ENCODE assay signal across 8 cellular contexts in genomic region chr10:90787906-90788491, GRCh38.
DNase-seq lines count a peak whose midpoint lies in the region; ATAC-seq and TF ChIP-seq lines count a peak whose summit lies in the region.

No MANE protein-coding gene starts in this region.

- H3K36me3 Mint-ChIP-seq in activated T-cell treated with anti-CD3 and anti-CD28 coated beads, Interleukin-2, amount 50 U/mL, for 4 hours (ENCODE audit: insufficient read depth), result no peaks in the 10 kb centered on the region

- H3K27ac ChIP-seq in heart left ventricle, result no peak overlapping the region

- WGBS in heart left ventricle, 4 donors, result 48 to 57% (median 51%) methylated on average over 7 of the region's 7 CpGs

- no peaks in the 10 kb centered on the region for H3K9me3 ChIP-seq in heart left ventricle

- intact Hi-C loops in heart left ventricle (cut with DNase I), result loop anchor here in 9 of 10 donors (1.0 to 5.0 kb wide), 4 partner anchors 991 to 996 kb away; no protein-coding TSS in a partner anchor
- intact Hi-C loops in posterior vena cava (cut with DNase I), result loop anchor here in 1 of 2 donors (10.0 kb wide), 1 partner anchor 993 kb away; no protein-coding TSS in a partner anchor

- peak; percentile 22 to 34 for DNase-seq in activated T-cell treated with anti-CD3 and anti-CD28 coated beads, Interleukin-2, amount 50 U/mL, for 48 hours
- DNase-seq in activated T-cell treated with anti-CD3 and anti-CD28 coated beads, Interleukin-2, amount 50 U/mL, for 4 hours, result no peak
- DNase-seq in M059J (ENCODE audit: low read depth), result peak; percentile 41
- DNase-seq in activated CD4-positive, alpha-beta T cell treated with anti-CD3 and anti-CD28 coated beads for 48 hours, result peak; percentile 41
- DNase-seq in heart left ventricle, result no peak
- DNase-seq in stimulated activated CD4-positive, alpha-beta T cell treated with anti-CD3 and anti-CD28 coated beads, Interleukin-15, amount 100 ng/mL, for 24 hours, result peak; percentile 35
- DNase-seq in GOT3 (lab: John Stamatoyannopoulos, UW), result no peak
- no peak for DNase-seq in posterior vena cava (ENCODE audit: low spot score)

- TF ChIP-seq POLR2A in heart left ventricle (IDR thresholded peaks at IDR 0.05), result no peak

- H3K27me3 ChIP-seq in heart left ventricle, result peaks cover 0 to 13% (median 0%) of the 10 kb centered on the region in 9 donors

- ATAC-seq in activated T-cell treated with anti-CD3 and anti-CD28 coated beads, Interleukin-2, amount 50 U/mL, for 4 hours, result no peak
- ATAC-seq in heart left ventricle, result no peak

- H3K27me3 Mint-ChIP-seq in activated T-cell treated with anti-CD3 and anti-CD28 coated beads, Interleukin-2, amount 50 U/mL, for 4 hours (ENCODE audit: low read depth), result peaks cover 2% of the 10 kb centered on the region

- H3K9me3 Mint-ChIP-seq in activated T-cell treated with anti-CD3 and anti-CD28 coated beads, Interleukin-2, amount 50 U/mL, for 4 hours, result no peaks in the 10 kb centered on the region

- H3K4me1 ChIP-seq in heart left ventricle, result peaks cover 0 to 4% (median 0%) of the 10 kb centered on the region in 12 donors

- no peak overlapping the region for H3K4me3 ChIP-seq in heart left ventricle

- no peaks in the 10 kb centered on the region for H3K4me1 Mint-ChIP-seq in activated T-cell treated with anti-CD3 and anti-CD28 coated beads, Interleukin-2, amount 50 U/mL, for 4 hours (ENCODE audit: low read depth)

- TF ChIP-seq CTCF in heart left ventricle (IDR thresholded peaks at IDR 0.05), result peak; percentile 59 to 82 (median 69)

- H3K36me3 ChIP-seq in heart left ventricle, result no peaks in the 10 kb centered on the region

- no peak overlapping the region for H3K4me3 Mint-ChIP-seq in activated T-cell treated with anti-CD3 and anti-CD28 coated beads, Interleukin-2, amount 50 U/mL, for 4 hours

Comparison
In these comparisons a context has a peak if more than half of its experiments do, and no peak if none do; other contexts are left out.
1. DNase-seq: peak in activated T-cell treated with anti-CD3 and anti-CD28 coated beads, Interleukin-2, amount 50 U/mL, for 48 hours (2 of 2), M059J (single experiment), activated CD4-positive, alpha-beta T cell treated with anti-CD3 and anti-CD28 coated beads for 48 hours (single experiment) and stimulated activated CD4-positive, alpha-beta T cell treated with anti-CD3 and anti-CD28 coated beads, Interleukin-15, amount 100 ng/mL, for 24 hours (single experiment); none in activated T-cell treated with anti-CD3 and anti-CD28 coated beads, Interleukin-2, amount 50 U/mL, for 4 hours (single experiment), heart left ventricle (0 of 5), GOT3 (single experiment) and posterior vena cava (single experiment).